2 cellular contexts compared by ENCODE assay signal in the genomic region with DNA sequence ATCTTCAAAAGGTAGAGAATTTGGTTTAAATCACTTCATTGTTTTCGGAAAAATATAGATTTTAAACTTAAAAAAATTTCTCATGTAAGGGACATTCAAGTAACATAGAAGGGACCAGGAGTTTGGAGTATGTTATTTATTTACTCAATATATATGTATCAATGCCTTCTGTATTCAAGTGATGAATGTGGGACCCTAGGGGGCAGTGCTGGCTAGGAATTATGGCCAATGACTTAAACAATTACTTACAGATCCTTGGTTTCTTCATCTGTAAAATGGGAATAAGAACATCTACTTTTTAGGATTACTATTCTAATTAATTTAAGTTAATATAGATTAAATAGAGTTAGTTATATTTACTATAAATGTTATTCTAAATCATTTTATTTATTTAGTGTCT.
TF ChIP-seq lines count a peak whose summit lies in the region.

No MANE protein-coding gene starts in this region.

TF ChIP-seq in H1, 55 proteins besides CTCF, POLR2A, EP300 and RAD21 (continues in another document):
- TF ChIP-seq, protein P1, sequence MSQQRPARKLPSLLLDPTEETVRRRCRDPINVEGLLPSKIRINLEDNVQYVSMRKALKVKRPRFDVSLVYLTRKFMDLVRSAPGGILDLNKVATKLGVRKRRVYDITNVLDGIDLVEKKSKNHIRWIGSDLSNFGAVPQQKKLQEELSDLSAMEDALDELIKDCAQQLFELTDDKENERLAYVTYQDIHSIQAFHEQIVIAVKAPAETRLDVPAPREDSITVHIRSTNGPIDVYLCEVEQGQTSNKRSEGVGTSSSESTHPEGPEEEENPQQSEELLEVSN (IDR thresholded peaks at IDR 0.05), result no peak
- TF ChIP-seq RBBP5 (IDR thresholded peaks at IDR 0.05; ENCODE audit: borderline replicate concordance, low read depth, low read length) (no peak), TAF1 (IDR thresholded peaks at IDR 0.05; ENCODE audit: low read depth, low read length) (no peak), MAFK (IDR thresholded peaks at IDR 0.05; ENCODE audit: low read depth, low read length) (no peak), SP2 (IDR thresholded peaks at IDR 0.05; ENCODE audit: low read length) (no peak), ZNF274 (IDR thresholded peaks at IDR 0.05; ENCODE audit: borderline replicate concordance, extremely low read depth, low read length) (no peak), SIN3A (conservative IDR thresholded peaks at IDR 0.05 in 1 of 2, IDR thresholded peaks at IDR 0.05 in 1 of 2; ENCODE audit: low read depth in 1 of 2, low read length in 2 of 2) (no peak), RFX5 (IDR thresholded peaks at IDR 0.05; ENCODE audit: borderline replicate concordance, low read depth, low read length) (no peak), SP4 (IDR thresholded peaks at IDR 0.05; ENCODE audit: low read length) (no peak), SRF (IDR thresholded peaks at IDR 0.05; ENCODE audit: low read depth, low read length) (no peak)
- TF ChIP-seq, protein P2, sequence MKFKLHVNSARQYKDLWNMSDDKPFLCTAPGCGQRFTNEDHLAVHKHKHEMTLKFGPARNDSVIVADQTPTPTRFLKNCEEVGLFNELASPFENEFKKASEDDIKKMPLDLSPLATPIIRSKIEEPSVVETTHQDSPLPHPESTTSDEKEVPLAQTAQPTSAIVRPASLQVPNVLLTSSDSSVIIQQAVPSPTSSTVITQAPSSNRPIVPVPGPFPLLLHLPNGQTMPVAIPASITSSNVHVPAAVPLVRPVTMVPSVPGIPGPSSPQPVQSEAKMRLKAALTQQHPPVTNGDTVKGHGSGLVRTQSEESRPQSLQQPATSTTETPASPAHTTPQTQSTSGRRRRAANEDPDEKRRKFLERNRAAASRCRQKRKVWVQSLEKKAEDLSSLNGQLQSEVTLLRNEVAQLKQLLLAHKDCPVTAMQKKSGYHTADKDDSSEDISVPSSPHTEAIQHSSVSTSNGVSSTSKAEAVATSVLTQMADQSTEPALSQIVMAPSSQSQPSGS (IDR thresholded peaks at IDR 0.05; ENCODE audit: low read length), result no peak
- TF ChIP-seq, protein P3, sequence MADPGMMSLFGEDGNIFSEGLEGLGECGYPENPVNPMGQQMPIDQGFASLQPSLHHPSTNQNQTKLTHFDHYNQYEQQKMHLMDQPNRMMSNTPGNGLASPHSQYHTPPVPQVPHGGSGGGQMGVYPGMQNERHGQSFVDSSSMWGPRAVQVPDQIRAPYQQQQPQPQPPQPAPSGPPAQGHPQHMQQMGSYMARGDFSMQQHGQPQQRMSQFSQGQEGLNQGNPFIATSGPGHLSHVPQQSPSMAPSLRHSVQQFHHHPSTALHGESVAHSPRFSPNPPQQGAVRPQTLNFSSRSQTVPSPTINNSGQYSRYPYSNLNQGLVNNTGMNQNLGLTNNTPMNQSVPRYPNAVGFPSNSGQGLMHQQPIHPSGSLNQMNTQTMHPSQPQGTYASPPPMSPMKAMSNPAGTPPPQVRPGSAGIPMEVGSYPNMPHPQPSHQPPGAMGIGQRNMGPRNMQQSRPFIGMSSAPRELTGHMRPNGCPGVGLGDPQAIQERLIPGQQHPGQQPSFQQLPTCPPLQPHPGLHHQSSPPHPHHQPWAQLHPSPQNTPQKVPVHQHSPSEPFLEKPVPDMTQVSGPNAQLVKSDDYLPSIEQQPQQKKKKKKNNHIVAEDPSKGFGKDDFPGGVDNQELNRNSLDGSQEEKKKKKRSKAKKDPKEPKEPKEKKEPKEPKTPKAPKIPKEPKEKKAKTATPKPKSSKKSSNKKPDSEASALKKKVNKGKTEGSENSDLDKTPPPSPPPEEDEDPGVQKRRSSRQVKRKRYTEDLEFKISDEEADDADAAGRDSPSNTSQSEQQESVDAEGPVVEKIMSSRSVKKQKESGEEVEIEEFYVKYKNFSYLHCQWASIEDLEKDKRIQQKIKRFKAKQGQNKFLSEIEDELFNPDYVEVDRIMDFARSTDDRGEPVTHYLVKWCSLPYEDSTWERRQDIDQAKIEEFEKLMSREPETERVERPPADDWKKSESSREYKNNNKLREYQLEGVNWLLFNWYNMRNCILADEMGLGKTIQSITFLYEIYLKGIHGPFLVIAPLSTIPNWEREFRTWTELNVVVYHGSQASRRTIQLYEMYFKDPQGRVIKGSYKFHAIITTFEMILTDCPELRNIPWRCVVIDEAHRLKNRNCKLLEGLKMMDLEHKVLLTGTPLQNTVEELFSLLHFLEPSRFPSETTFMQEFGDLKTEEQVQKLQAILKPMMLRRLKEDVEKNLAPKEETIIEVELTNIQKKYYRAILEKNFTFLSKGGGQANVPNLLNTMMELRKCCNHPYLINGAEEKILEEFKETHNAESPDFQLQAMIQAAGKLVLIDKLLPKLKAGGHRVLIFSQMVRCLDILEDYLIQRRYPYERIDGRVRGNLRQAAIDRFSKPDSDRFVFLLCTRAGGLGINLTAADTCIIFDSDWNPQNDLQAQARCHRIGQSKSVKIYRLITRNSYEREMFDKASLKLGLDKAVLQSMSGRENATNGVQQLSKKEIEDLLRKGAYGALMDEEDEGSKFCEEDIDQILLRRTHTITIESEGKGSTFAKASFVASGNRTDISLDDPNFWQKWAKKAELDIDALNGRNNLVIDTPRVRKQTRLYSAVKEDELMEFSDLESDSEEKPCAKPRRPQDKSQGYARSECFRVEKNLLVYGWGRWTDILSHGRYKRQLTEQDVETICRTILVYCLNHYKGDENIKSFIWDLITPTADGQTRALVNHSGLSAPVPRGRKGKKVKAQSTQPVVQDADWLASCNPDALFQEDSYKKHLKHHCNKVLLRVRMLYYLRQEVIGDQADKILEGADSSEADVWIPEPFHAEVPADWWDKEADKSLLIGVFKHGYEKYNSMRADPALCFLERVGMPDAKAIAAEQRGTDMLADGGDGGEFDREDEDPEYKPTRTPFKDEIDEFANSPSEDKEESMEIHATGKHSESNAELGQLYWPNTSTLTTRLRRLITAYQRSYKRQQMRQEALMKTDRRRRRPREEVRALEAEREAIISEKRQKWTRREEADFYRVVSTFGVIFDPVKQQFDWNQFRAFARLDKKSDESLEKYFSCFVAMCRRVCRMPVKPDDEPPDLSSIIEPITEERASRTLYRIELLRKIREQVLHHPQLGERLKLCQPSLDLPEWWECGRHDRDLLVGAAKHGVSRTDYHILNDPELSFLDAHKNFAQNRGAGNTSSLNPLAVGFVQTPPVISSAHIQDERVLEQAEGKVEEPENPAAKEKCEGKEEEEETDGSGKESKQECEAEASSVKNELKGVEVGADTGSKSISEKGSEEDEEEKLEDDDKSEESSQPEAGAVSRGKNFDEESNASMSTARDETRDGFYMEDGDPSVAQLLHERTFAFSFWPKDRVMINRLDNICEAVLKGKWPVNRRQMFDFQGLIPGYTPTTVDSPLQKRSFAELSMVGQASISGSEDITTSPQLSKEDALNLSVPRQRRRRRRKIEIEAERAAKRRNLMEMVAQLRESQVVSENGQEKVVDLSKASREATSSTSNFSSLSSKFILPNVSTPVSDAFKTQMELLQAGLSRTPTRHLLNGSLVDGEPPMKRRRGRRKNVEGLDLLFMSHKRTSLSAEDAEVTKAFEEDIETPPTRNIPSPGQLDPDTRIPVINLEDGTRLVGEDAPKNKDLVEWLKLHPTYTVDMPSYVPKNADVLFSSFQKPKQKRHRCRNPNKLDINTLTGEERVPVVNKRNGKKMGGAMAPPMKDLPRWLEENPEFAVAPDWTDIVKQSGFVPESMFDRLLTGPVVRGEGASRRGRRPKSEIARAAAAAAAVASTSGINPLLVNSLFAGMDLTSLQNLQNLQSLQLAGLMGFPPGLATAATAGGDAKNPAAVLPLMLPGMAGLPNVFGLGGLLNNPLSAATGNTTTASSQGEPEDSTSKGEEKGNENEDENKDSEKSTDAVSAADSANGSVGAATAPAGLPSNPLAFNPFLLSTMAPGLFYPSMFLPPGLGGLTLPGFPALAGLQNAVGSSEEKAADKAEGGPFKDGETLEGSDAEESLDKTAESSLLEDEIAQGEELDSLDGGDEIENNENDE (IDR thresholded peaks at IDR 0.05; ENCODE audit: insufficient replicate concordance, low read length), result no peak

TF ChIP-seq in HEK293T, 16 proteins besides CTCF, POLR2A, EP300 and RAD21:
- no peak for TF ChIP-seq TARDBP (IDR thresholded peaks at IDR 0.05)
- no peak for TF ChIP-seq FOXK2 (IDR thresholded peaks at IDR 0.05)
- TF ChIP-seq, protein P4, sequence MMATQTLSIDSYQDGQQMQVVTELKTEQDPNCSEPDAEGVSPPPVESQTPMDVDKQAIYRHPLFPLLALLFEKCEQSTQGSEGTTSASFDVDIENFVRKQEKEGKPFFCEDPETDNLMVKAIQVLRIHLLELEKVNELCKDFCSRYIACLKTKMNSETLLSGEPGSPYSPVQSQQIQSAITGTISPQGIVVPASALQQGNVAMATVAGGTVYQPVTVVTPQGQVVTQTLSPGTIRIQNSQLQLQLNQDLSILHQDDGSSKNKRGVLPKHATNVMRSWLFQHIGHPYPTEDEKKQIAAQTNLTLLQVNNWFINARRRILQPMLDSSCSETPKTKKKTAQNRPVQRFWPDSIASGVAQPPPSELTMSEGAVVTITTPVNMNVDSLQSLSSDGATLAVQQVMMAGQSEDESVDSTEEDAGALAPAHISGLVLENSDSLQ (IDR thresholded peaks at IDR 0.05), result no peak
- no peak for TF ChIP-seq BHLHE40 (IDR thresholded peaks at IDR 0.05; ENCODE audit: borderline replicate concordance)
- TF ChIP-seq SUZ12 (IDR thresholded peaks at IDR 0.05), result no peak
- TF ChIP-seq HDGF (IDR thresholded peaks at IDR 0.05; ENCODE audit: borderline replicate concordance), result no peak
- TF ChIP-seq FOXA1 (IDR thresholded peaks at IDR 0.05), result no peak
- TF ChIP-seq LEF1 (IDR thresholded peaks at IDR 0.05; ENCODE audit: borderline replicate concordance), result no peak
- TF ChIP-seq ELF4 (IDR thresholded peaks at IDR 0.05), result no peak
- TF ChIP-seq FOXM1 (IDR thresholded peaks at IDR 0.05; ENCODE audit: borderline replicate concordance), result no peak
- TF ChIP-seq ARNT (IDR thresholded peaks at IDR 0.05), result no peak
- TF ChIP-seq SP1 (IDR thresholded peaks at IDR 0.05), result no peak
- no peak for TF ChIP-seq L3MBTL2 (conservative IDR thresholded peaks at IDR 0.05)
TF ChIP-seq in HEK293T: peak in this region for 0.
